Comparison of ENCODE assay signal across 22 cellular contexts in genomic region chr13:31894931-31895330, GRCh38.
"Had no signal": no experiment of that assay in that cellular context is flagged by ENCODE, and none has a peak within 500 bp of the region (broad histone marks: within the 10 kb centered on the region; RNA-seq: fewer than 3 reads in every experiment).

No MANE protein-coding gene starts in this region.

- H3K9me3 ChIP-seq: esophagus muscularis mucosa, gastrocnemius medialis, prostate gland, spleen, thoracic aorta had no signal

- H3K27me3 ChIP-seq: esophagus muscularis mucosa, gastrocnemius medialis, spleen had no signal

- H3K9ac ChIP-seq: parathyroid adenoma had no signal

- DNase-seq: effector memory CD8-positive, alpha-beta T cell; gastrocnemius medialis; immature natural killer cell; mammary epithelial cell; naive thymus-derived CD4-positive, alpha-beta T cell; nephron progenitor cell; spleen; stimulated activated CD4-positive, alpha-beta T cell treated with anti-CD3 and anti-CD28 coated beads, Interleukin-15, amount 100 ng/mL, for 24 hours; stimulated activated CD4-positive, alpha-beta T cell treated with anti-CD3 and anti-CD28 coated beads, Interleukin-1b, Interleukin-23, amount 100 ng/mL, for 48 hours; stimulated activated CD4-positive, alpha-beta T cell treated with anti-CD3 and anti-CD28 coated beads, Interleukin-4, amount 100 ng/mL, for 24 hours; stimulated activated naive B cell treated with anti-CD40 and anti-IgM and Interleukin-4, amounts not matched to agents 10 μg/mL and 1 μg/mL and 100 μg/mL, for 72 hours; stimulated activated naive CD8-positive, alpha-beta T cell treated with anti-CD3 and anti-CD28 coated beads, Interleukin-15, amount 100 ng/mL, for 72 hours; substantia nigra; trophoblast cell had no signal

- FAIRE-seq: colon had no signal

- H3K27me3 Mint-ChIP-seq: dendritic cell treated with granulocyte-macrophage colony-stimulating factor and Interleukin-4, amounts not matched to agents 40 ng/mL and 50 ng/mL, for 4 days; stimulated activated naive B cell treated with anti-CD40 and anti-IgM and Interleukin-4, amounts not matched to agents 10 μg/mL and 1 μg/mL and 100 μg/mL, for 72 hours had no signal

- H3K9me3 Mint-ChIP-seq: dendritic cell treated with granulocyte-macrophage colony-stimulating factor and Interleukin-4, amounts not matched to agents 40 ng/mL and 50 ng/mL, for 4 days; effector memory CD8-positive, alpha-beta T cell; immature natural killer cell; naive thymus-derived CD4-positive, alpha-beta T cell; stimulated activated naive B cell treated with anti-CD40 and anti-IgM and Interleukin-4, amounts not matched to agents 10 μg/mL and 1 μg/mL and 100 μg/mL, for 72 hours; stimulated activated naive CD8-positive, alpha-beta T cell treated with anti-CD3 and anti-CD28 coated beads, Interleukin-15, amount 100 ng/mL, for 72 hours had no signal

- H3K27ac Mint-ChIP-seq: dendritic cell treated with granulocyte-macrophage colony-stimulating factor and Interleukin-4, amounts not matched to agents 40 ng/mL and 50 ng/mL, for 4 days; effector memory CD8-positive, alpha-beta T cell; naive thymus-derived CD4-positive, alpha-beta T cell; nephron progenitor cell; stimulated activated naive B cell treated with anti-CD40 and anti-IgM and Interleukin-4, amounts not matched to agents 10 μg/mL and 1 μg/mL and 100 μg/mL, for 72 hours; stimulated activated naive CD8-positive, alpha-beta T cell treated with anti-CD3 and anti-CD28 coated beads, Interleukin-15, amount 100 ng/mL, for 72 hours had no signal

- H3K4me1 Mint-ChIP-seq: stimulated activated naive CD8-positive, alpha-beta T cell treated with anti-CD3 and anti-CD28 coated beads, Interleukin-15, amount 100 ng/mL, for 72 hours had no signal

- H3K36me3 Mint-ChIP-seq: stimulated activated naive B cell treated with anti-CD40 and anti-IgM and Interleukin-4, amounts not matched to agents 10 μg/mL and 1 μg/mL and 100 μg/mL, for 72 hours had no signal

- H3K4me3 ChIP-seq: esophagus muscularis mucosa, gastrocnemius medialis, prostate gland, spleen, thoracic aorta had no signal

- H3K4me1 ChIP-seq: parathyroid adenoma, prostate gland had no signal

- H3K4me3 Mint-ChIP-seq: dendritic cell treated with granulocyte-macrophage colony-stimulating factor and Interleukin-4, amounts not matched to agents 40 ng/mL and 50 ng/mL, for 4 days; effector memory CD8-positive, alpha-beta T cell; immature natural killer cell; naive thymus-derived CD4-positive, alpha-beta T cell; nephron progenitor cell; stimulated activated naive B cell treated with anti-CD40 and anti-IgM and Interleukin-4, amounts not matched to agents 10 μg/mL and 1 μg/mL and 100 μg/mL, for 72 hours; stimulated activated naive CD8-positive, alpha-beta T cell treated with anti-CD3 and anti-CD28 coated beads, Interleukin-15, amount 100 ng/mL, for 72 hours had no signal

- H3K27ac ChIP-seq: epithelial cell of prostate, esophagus muscularis mucosa, parathyroid adenoma, prostate gland, spleen had no signal

- ATAC-seq: effector memory CD8-positive, alpha-beta T cell; gastrocnemius medialis; naive thymus-derived CD4-positive, alpha-beta T cell; sciatic nerve; stimulated activated naive B cell treated with anti-CD40 and anti-IgM and Interleukin-4, amounts not matched to agents 10 μg/mL and 1 μg/mL and 100 μg/mL, for 72 hours; stimulated activated naive CD8-positive, alpha-beta T cell treated with anti-CD3 and anti-CD28 coated beads, Interleukin-15, amount 100 ng/mL, for 72 hours had no signal

- H3K36me3 ChIP-seq: esophagus muscularis mucosa, gastrocnemius medialis, prostate gland, spleen, thoracic aorta had no signal
